28 cellular contexts compared by ENCODE assay signal in the genomic region with DNA sequence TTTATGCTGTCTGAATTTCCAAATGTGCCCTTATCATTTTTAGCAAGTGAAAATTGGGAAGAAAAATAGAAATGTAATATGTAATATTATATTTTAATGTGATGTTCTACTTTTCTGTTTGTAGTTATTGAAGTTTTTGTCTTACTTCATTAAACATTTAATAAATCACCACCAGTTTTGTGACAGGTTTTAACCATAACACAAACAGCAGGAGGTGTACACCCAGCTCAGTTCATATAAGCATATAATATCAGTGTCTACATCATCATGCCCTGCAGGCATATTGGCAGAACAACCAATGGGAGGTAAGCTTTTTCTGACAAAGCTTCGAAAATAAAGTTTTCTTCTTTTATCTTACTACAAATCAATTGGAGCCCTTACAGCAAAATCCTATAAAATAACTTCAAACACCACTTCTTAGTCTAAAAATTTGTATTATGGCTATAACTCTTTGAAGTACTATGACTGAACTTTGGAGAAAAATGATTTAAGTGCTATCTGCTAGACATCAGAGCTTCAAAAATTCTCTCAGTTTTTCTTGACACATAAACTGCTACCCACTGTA.
"Had no signal": no experiment of that assay in that cellular context is flagged by ENCODE, and none has a peak within 500 bp of the region (broad histone marks: within the 10 kb centered on the region; RNA-seq: fewer than 3 reads in every experiment).

No MANE protein-coding gene starts in this region.

- H3K9me3 ChIP-seq: ascending aorta, breast epithelium, colonic mucosa, esophagus squamous epithelium, gastroesophageal sphincter, heart right ventricle had no signal

- DNase-seq: activated CD4-positive, alpha-beta memory T cell treated with anti-CD3 and anti-CD28 coated beads, Interleukin-2, amount 10 ng/mL, durations not matched to agents 7 days and 5 days; activated CD4-positive, alpha-beta T cell treated with anti-CD3 and anti-CD28 coated beads for 36 hours; activated CD4-positive, alpha-beta T cell treated with anti-CD3 and anti-CD28 coated beads, Interleukin-2, amount 10 ng/mL, durations not matched to agents 7 days and 5 days; activated CD4-positive, alpha-beta T cell treated with anti-CD3 and anti-CD28 coated beads, Interleukin-2, amount 50 U/mL, for 4 hours; activated CD4-positive, CD25-positive, alpha-beta regulatory T cell; activated CD4-positive, CD25-positive, alpha-beta regulatory T cell treated with anti-CD3 and anti-CD28 coated beads, Interleukin-2, amount 50 U/mL, for 72 hours; activated CD8-positive, alpha-beta memory T cell treated with anti-CD3 and anti-CD28 coated beads, Interleukin-2, amount 50 U/mL, for 48 hours; activated gamma-delta T cell; activated naive CD4-positive, alpha-beta T cell; activated naive CD4-positive, alpha-beta T cell treated with anti-CD3 and anti-CD28 coated beads, Interleukin-2, amount 10 ng/mL, durations not matched to agents 7 days and 5 days; activated naive CD8-positive, alpha-beta T cell treated with anti-CD3 and anti-CD28 coated beads, Interleukin-2, amount 10 ng/mL, durations not matched to agents 7 days and 5 days; activated T-cell treated with anti-CD3 and anti-CD28 coated beads for 4 hours; activated T-cell treated with anti-CD3 and anti-CD28 coated beads, Interleukin-2, amount 50 U/mL, for 24 hours; activated T-cell treated with anti-CD3 and anti-CD28 coated beads, Interleukin-2, amount 50 U/mL, for 72 hours; central memory CD4-positive, alpha-beta T cell; cerebellar nuclear complex; colonic mucosa; effector CD8-positive, alpha-beta T cell; esophagus squamous epithelium; foreskin melanocyte; heart right ventricle had no signal

- H3K36me3 ChIP-seq: ascending aorta, breast epithelium, cardiac muscle cell, colonic mucosa, esophagus squamous epithelium, gastroesophageal sphincter, heart right ventricle had no signal

- H3K4me3 ChIP-seq: ascending aorta, breast epithelium, cardiac muscle cell, colonic mucosa, esophagus squamous epithelium, gastroesophageal sphincter, heart right ventricle, hepatocyte had no signal

- H3K27ac ChIP-seq: ascending aorta, breast epithelium, cardiac muscle cell, colonic mucosa, epithelial cell of prostate, esophagus squamous epithelium, gastroesophageal sphincter, heart right ventricle, hepatocyte had no signal

- ATAC-seq: activated CD4-positive, alpha-beta T cell treated with anti-CD3 and anti-CD28 coated beads for 36 hours; activated naive CD4-positive, alpha-beta T cell treated with anti-CD3 and anti-CD28 coated beads, Interleukin-2, amount 50 U/mL, for 72 hours; activated T-cell treated with anti-CD3 and anti-CD28 coated beads, Interleukin-2, amount 50 U/mL, for 72 hours; gastroesophageal sphincter; heart right ventricle had no signal
